ENCODE assay signal across 8 cellular contexts in the genomic region with DNA sequence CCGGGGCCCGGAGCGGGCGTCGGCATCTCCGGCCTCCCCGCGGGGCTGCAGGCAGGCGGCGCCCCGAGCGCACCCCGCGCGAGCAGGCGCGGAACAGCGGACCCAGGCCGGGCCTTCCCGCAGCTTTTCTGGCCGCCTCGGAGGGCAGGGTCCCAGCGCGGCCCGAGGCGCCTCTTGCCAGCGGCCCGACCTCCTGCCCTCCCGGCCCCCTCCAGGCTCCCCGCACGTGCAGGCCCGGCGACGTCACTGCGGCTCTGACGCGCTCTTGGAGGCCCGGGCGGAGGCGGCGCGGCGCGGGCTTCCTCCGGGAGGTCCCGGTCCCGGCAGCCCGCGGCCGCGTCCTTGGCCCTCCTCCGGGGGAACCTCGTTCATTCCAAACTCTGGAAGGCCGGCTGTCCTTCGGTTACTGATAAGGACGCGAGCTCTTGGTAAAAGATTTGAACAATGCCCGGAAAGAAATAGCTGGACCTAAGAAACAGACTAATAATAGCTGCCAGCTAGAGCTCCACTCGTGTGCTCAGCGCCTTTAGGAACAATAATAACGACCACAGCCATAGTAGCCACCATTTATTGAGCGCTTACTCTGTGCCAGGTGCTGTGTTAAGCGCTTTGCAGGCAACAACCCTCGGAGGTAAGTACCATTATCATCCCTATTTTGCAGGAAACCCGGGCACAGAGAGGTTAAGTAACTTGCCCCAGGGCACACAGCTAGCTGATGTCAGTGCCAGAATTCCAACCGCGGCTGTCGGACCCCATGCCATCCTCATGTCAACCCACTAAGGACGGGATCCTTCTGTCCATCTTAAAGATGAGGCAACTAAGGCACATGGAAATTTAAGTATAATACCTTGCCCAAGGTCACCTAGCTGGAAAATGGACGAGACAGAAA. TPM values are rescaled to one million over a fixed set of nuclear protein-coding genes. Genes with fewer than 3 reads are reported as not detected.
DNase-seq lines count a peak whose midpoint lies in the region; ATAC-seq and TF ChIP-seq lines count a peak whose summit lies in the region.

No MANE protein-coding gene starts in this region.

- peak overlapping the region; percentile 66 for H3K4me3 Mint-ChIP-seq in GM23338
- H3K4me3 Mint-ChIP-seq in glutamatergic neuron (ENCODE audit: unreplicated experiment) = peak overlapping the region; percentile 77
- peak overlapping the region; percentile 69 for H3K4me3 Mint-ChIP-seq in osteocyte (ENCODE audit: unreplicated experiment)

- H3K4me1 ChIP-seq in GM23338 (ENCODE audit: insufficient read depth) (peaks cover 39% of the 10 kb centered on the region), RWPE2 (ENCODE audit: insufficient read depth, poor library complexity, severe bottlenecking) (peaks cover 23% of the 10 kb centered on the region), upper lobe of right lung (peaks cover 37% of the 10 kb centered on the region)

- peak; percentile 33 for ATAC-seq in GM23338
- peak; percentile 33 for ATAC-seq in RWPE2 (ENCODE audit: low read depth)
- peak; percentile 68 for ATAC-seq in upper lobe of right lung

- TF ChIP-seq CTCF in 22Rv1 (IDR thresholded peaks at IDR 0.05) = no peak
- no peak for TF ChIP-seq CTCF in GM23338 (conservative IDR thresholded peaks at IDR 0.05; ENCODE audit: low read depth in 2 of 2)
- TF ChIP-seq CTCF in RWPE2 (IDR thresholded peaks at IDR 0.05; ENCODE audit: poor library complexity, severe bottlenecking) = no peak
- no peak for TF ChIP-seq CTCF in glutamatergic neuron (IDR thresholded peaks at IDR 0.05; ENCODE audit: partially characterized antibody, unreplicated experiment)
- TF ChIP-seq CTCF in osteocyte (IDR thresholded peaks at IDR 0.05) = peak; percentile 35
- TF ChIP-seq CTCF in upper lobe of right lung (IDR thresholded peaks at IDR 0.05) = no peak

- H3K27me3 Mint-ChIP-seq in GM23338 (ENCODE audit: insufficient read depth, low read depth, poor library complexity) (peaks cover 26% of the 10 kb centered on the region), glutamatergic neuron (ENCODE audit: unreplicated experiment) (peaks cover 12% of the 10 kb centered on the region), osteocyte (ENCODE audit: unreplicated experiment) (peaks cover 8% of the 10 kb centered on the region)

- H4K20me1 ChIP-seq in GM23338 (replicated peaks; ENCODE audit: insufficient read depth) = no peaks in the 10 kb centered on the region

- H3K27ac ChIP-seq in 22Rv1 (0 out of 2 replicates have a peak overlapping the region, but pooled peaks have one; percentile 25), GM23338 (ENCODE audit: low read depth) (no peak overlapping the region), RWPE2 (ENCODE audit: poor library complexity, severe bottlenecking) (peak overlapping the region; percentile 75), upper lobe of right lung (peak overlapping the region; percentile 82)

- H3F3A ChIP-seq in GM23338 (replicated peaks; ENCODE audit: low read depth) = peaks cover 25% of the 10 kb centered on the region

- peak overlapping the region; percentile 81 for H3K4me3 ChIP-seq in GM23338
- H3K4me3 ChIP-seq in RWPE2 (ENCODE audit: severe bottlenecking) = peak overlapping the region; percentile 37
- peak overlapping the region; percentile 55 for H3K4me3 ChIP-seq in upper lobe of right lung

- H3K36me3 Mint-ChIP-seq in GM23338 (ENCODE audit: low read depth) = no peaks in the 10 kb centered on the region; the same call in 2 of the 3 replicates
- H3K36me3 Mint-ChIP-seq in glutamatergic neuron (ENCODE audit: unreplicated experiment) = no peaks in the 10 kb centered on the region
- peaks cover 6% of the 10 kb centered on the region for H3K36me3 Mint-ChIP-seq in osteocyte (ENCODE audit: unreplicated experiment)

- no peaks in the 10 kb centered on the region for H3K79me2 ChIP-seq in GM23338 (replicated peaks; ENCODE audit: insufficient read depth)

- no peaks in the 10 kb centered on the region for H3K9me3 ChIP-seq in RWPE2 (ENCODE audit: severe bottlenecking)
- H3K9me3 ChIP-seq in upper lobe of right lung = no peaks in the 10 kb centered on the region

- H3K36me3 ChIP-seq in GM23338 (ENCODE audit: insufficient read depth) (no peaks in the 10 kb centered on the region), RWPE2 (ENCODE audit: low read depth) (no peaks in the 10 kb centered on the region), upper lobe of right lung (no peaks in the 10 kb centered on the region)

- peak overlapping the region; percentile 94 for H2AFZ ChIP-seq in GM23338

- intact Hi-C loops in upper lobe of right lung (cut with DNase I) = no loop called here

- H3K9me3 Mint-ChIP-seq in GM23338 (peaks cover 3% of the 10 kb centered on the region; the same call in 1 of the 3 replicates), glutamatergic neuron (ENCODE audit: unreplicated experiment) (peaks cover 4% of the 10 kb centered on the region), osteocyte (ENCODE audit: unreplicated experiment) (no peaks in the 10 kb centered on the region)

- DNase-seq in GM23338 (ENCODE audit: low spot score) (peak; percentile 79), RWPE2 (ENCODE audit: low spot score) (no peak), glutamatergic neuron (peak; percentile 80), osteocyte (ENCODE audit: extremely low spot score, unreplicated experiment) (peak; percentile 85), upper lobe of right lung (peak; percentile 89), DMS153 treated with DMSO at 0.1 percent for 48 hours (lab: John Stamatoyannopoulos, UW; ENCODE audit: unreplicated experiment) (no peak)
- DNase-seq in activated naive CD4-positive, alpha-beta T cell (lab: John Stamatoyannopoulos, UW) = peak in 3 of 4 experiments; percentile 11 to 36 (median 25)

- H3K27me3 ChIP-seq in GM23338 (ENCODE audit: insufficient read depth) (peaks cover 32% of the 10 kb centered on the region), RWPE2 (ENCODE audit: insufficient read depth, poor library complexity, severe bottlenecking) (no peaks in the 10 kb centered on the region), upper lobe of right lung (no peaks in the 10 kb centered on the region)

- H3K4me1 Mint-ChIP-seq in GM23338 (peaks cover 46% of the 10 kb centered on the region), glutamatergic neuron (ENCODE audit: low read depth, unreplicated experiment) (peaks cover 19% of the 10 kb centered on the region), osteocyte (ENCODE audit: unreplicated experiment) (peaks cover 52% of the 10 kb centered on the region)

- no peak overlapping the region for H3K27ac Mint-ChIP-seq in GM23338
- H3K27ac Mint-ChIP-seq in glutamatergic neuron (ENCODE audit: unreplicated experiment) = no peak overlapping the region
- H3K27ac Mint-ChIP-seq in osteocyte (ENCODE audit: unreplicated experiment) = peak overlapping the region; percentile 67

- H3K4me2 ChIP-seq in GM23338 = peak overlapping the region; percentile 98

- H3K9me2 ChIP-seq in GM23338 (ENCODE audit: insufficient read depth) = peaks cover 10% of the 10 kb centered on the region; the same call in 1 of the 2 replicates

TF ChIP-seq in GM23338, 12 proteins besides CTCF, POLR2A, EP300 and RAD21:
- TF ChIP-seq EZH2 (IDR thresholded peaks at IDR 0.05; ENCODE audit: low read depth, unreplicated experiment) = peak; percentile 9
- TF ChIP-seq CREB1 (CRISPR knock-in tag; IDR thresholded peaks at IDR 0.05; ENCODE audit: low read depth) = peak; percentile 86
- no peak for TF ChIP-seq STAT1 (IDR thresholded peaks at IDR 0.05; ENCODE audit: unreplicated experiment)

RNA-seq across cellular contexts. Expression of a gene that starts 39.1 kb away (rescaled TPM):
- total RNA-seq in GM23338 (2014; rRNA removed; shearing (Covaris generic)) = 4.5 and 8.5 TPM in 2 replicates
- polyA plus RNA-seq in GM23338 (2016; fragmentation: Nextera tagmentation; extraction: Ambion mirVana) = 10.3 and 10.4 TPM in 2 replicates
- total RNA-seq in glutamatergic neuron (ENCODE audit: unreplicated experiment) = 6.1 TPM
- 77.0 and 78.6 TPM in 2 replicates for total RNA-seq in osteocyte
- total RNA-seq in upper lobe of right lung = 47.4 TPM

Comparison
In these comparisons a context has a peak if more than half of its experiments do, and no peak if none do; other contexts are left out.
1. DNase-seq: peak in GM23338 (single experiment), activated naive CD4-positive, alpha-beta T cell (3 of 4), glutamatergic neuron (single experiment), osteocyte (single experiment) and upper lobe of right lung (single experiment); none in RWPE2 (single experiment) and DMS153 treated with DMSO at 0.1 percent for 48 hours (single experiment).
2. Peak in every context shown above with its lines, with median percentiles within 50 percentile points of each other: ATAC-seq, H3K4me3 ChIP-seq and H3K4me3 Mint-ChIP-seq.